Comparison of ENCODE assay signal across 8 cellular contexts in the genomic region with DNA sequence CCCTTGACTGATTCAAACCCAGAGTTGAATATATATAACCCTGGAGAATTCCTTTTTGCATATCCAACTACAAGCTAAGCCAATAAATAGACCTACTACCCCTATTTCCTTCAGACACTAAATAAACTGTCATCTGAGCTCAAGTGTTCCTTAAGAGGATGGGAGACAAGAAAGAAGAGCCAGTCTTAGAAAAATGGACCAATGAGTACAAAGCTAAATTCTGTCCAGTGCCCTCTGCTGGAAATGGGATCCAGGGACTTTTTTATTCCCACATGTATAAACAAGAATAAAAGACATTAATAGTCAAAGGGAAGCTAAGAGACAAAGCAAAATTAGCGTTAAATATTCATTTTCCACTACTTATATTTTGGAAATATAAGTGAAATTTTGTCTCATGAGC. TPM values are rescaled to one million over a fixed set of nuclear protein-coding genes. Genes with fewer than 3 reads are reported as not detected.
DNase-seq lines count a peak whose midpoint lies in the region; ATAC-seq and TF ChIP-seq lines count a peak whose summit lies in the region.

No MANE protein-coding gene starts in this region.

- peak overlapping the region; percentile 87 for H3K27ac Mint-ChIP-seq in CD8-positive, alpha-beta T cell
- peak overlapping the region; percentile 14 for H3K27ac Mint-ChIP-seq in MCF 10A (ENCODE audit: low read depth, unreplicated experiment)
- peak overlapping the region in 8 of 9 donors; percentile 76 to 100 (median 91) for H3K27ac Mint-ChIP-seq in naive thymus-derived CD4-positive, alpha-beta T cell

- intact Hi-C loops in CD8-positive, alpha-beta T cell (cut with DNase I, micrococcal nuclease) = loop anchor here (10.0 kb wide), 2 partner anchors 287 to 397 kb away; partner anchors contain the start of genes TRIM26 (in 1 of the 2) and TRIM39 (in 1 of the 2)
- intact Hi-C loops in MCF 10A (cut with micrococcal nuclease) = no loop called here
- intact Hi-C loops in naive thymus-derived CD4-positive, alpha-beta T cell (cut with micrococcal nuclease) = loop anchor here in 1 of 2 donors (10.0 kb wide), 1 partner anchor 273 kb away; the partner anchor contains the start of gene DDR1

- H3K4me1 Mint-ChIP-seq in CD8-positive, alpha-beta T cell (ENCODE audit: low read depth) = peaks cover 63% of the 10 kb centered on the region
- peaks cover 44% of the 10 kb centered on the region for H3K4me1 Mint-ChIP-seq in MCF 10A (ENCODE audit: insufficient read depth, unreplicated experiment)
- H3K4me1 Mint-ChIP-seq in naive thymus-derived CD4-positive, alpha-beta T cell = peaks cover 42 to 72% (median 68%) of the 10 kb centered on the region in 7 donors

- no peaks in the 10 kb centered on the region for H3K9me3 ChIP-seq in CD8-positive, alpha-beta T cell (ENCODE audit: low read length)
- no peaks in the 10 kb centered on the region for H3K9me3 ChIP-seq in naive thymus-derived CD4-positive, alpha-beta T cell (ENCODE audit: control insufficient read depth in 2 of 3, low read length in 3 of 3)

- H3K4me1 ChIP-seq in CD8-positive, alpha-beta T cell (ENCODE audit: insufficient read depth, low read length) = peaks cover 60% of the 10 kb centered on the region
- peaks cover 20 to 36% of the 10 kb centered on the region in 2 donors for H3K4me1 ChIP-seq in naive thymus-derived CD4-positive, alpha-beta T cell (ENCODE audit: control insufficient read depth in 2 of 2, insufficient read depth in 2 of 2, low read length in 2 of 2)

- CTCF ChIA-PET in CD8-positive, alpha-beta T cell (lab: Charles Lee) = interaction anchor here (0.6 to 4.3 kb wide), 13 partner anchors 14 to 130 kb away, joined by 3 to 25 read pairs (median 6); partner anchors contain the start of gene DHX16
- CTCF ChIA-PET in MCF 10A (lab: Yijun Ruan, JAX) = interaction anchor here (0.9 to 2.0 kb wide), 11 partner anchors 9 to 475 kb away, joined by 3 to 14 read pairs (median 4); partner anchors contain the start of genes DHX16 and MDC1
- CTCF ChIA-PET in naive thymus-derived CD4-positive, alpha-beta T cell (lab: Charles Lee) = interaction anchor here (0.6 to 2.3 kb wide), 6 partner anchors 16 to 130 kb away, joined by 3 to 15 read pairs (median 4); partner anchors contain the start of gene DHX16

- H3K27ac ChIP-seq in CD8-positive, alpha-beta T cell (ENCODE audit: low read depth, low read length) = no peak overlapping the region
- peak overlapping the region; percentile 93 for H3K27ac ChIP-seq in naive thymus-derived CD4-positive, alpha-beta T cell (ENCODE audit: low read depth, low read length)

- no peaks in the 10 kb centered on the region for H3K27me3 Mint-ChIP-seq in CD8-positive, alpha-beta T cell (ENCODE audit: low read depth)
- no peaks in the 10 kb centered on the region for H3K27me3 Mint-ChIP-seq in MCF 10A (ENCODE audit: insufficient read depth, unreplicated experiment)
- H3K27me3 Mint-ChIP-seq in naive thymus-derived CD4-positive, alpha-beta T cell = peaks cover 0 to 8% (median 0%) of the 10 kb centered on the region in 5 donors

- H3K27me3 ChIP-seq in CD8-positive, alpha-beta T cell (ENCODE audit: insufficient read depth, low read length) = no peaks in the 10 kb centered on the region
- no peaks in the 10 kb centered on the region for H3K27me3 ChIP-seq in naive thymus-derived CD4-positive, alpha-beta T cell (ENCODE audit: control insufficient read depth in 2 of 2, insufficient read depth in 2 of 2, low read length in 2 of 2)

- ATAC-seq in CD8-positive, alpha-beta T cell = no peak
- ATAC-seq in naive thymus-derived CD4-positive, alpha-beta T cell = no peak
- ATAC-seq in GM21576 (IDR thresholded peaks at IDR 0.05; ENCODE audit: unreplicated experiment) = no peak
- no peak for ATAC-seq in GM21423 (IDR thresholded peaks at IDR 0.05; ENCODE audit: unreplicated experiment)

- no peak overlapping the region for H3K4me3 Mint-ChIP-seq in CD8-positive, alpha-beta T cell
- no peak overlapping the region for H3K4me3 Mint-ChIP-seq in MCF 10A (ENCODE audit: unreplicated experiment)
- H3K4me3 Mint-ChIP-seq in naive thymus-derived CD4-positive, alpha-beta T cell = no peak overlapping the region

- TF ChIP-seq CTCF in CD8-positive, alpha-beta T cell (IDR thresholded peaks at IDR 0.05) = no peak
- TF ChIP-seq CTCF in MCF 10A (IDR thresholded peaks at IDR 0.05; ENCODE audit: unreplicated experiment) = peak; percentile 25

- H3K36me3 Mint-ChIP-seq in CD8-positive, alpha-beta T cell = peaks cover 56% of the 10 kb centered on the region
- H3K36me3 Mint-ChIP-seq in MCF 10A (ENCODE audit: insufficient read depth, unreplicated experiment) = peaks cover 80% of the 10 kb centered on the region
- H3K36me3 Mint-ChIP-seq in naive thymus-derived CD4-positive, alpha-beta T cell = peaks cover 24 to 55% (median 42%) of the 10 kb centered on the region in 5 donors

- no peak for DNase-seq in CD8-positive, alpha-beta T cell
- DNase-seq in LHCN-M2 (ENCODE audit: low read depth) (peak; percentile 63), MCF 10A (ENCODE audit: unreplicated experiment) (peak; percentile 40), KG1 (lab: John Stamatoyannopoulos, UW) (no peak), NCI-H2029 (lab: John Stamatoyannopoulos, UW) (no peak)
- DNase-seq in naive thymus-derived CD4-positive, alpha-beta T cell = no peak

- no TSS peak for BruUV-seq in MCF 10A (replicated peaks; lab: Mats Ljungman, UMichigan)

- POLR2A ChIA-PET in CD8-positive, alpha-beta T cell (lab: Charles Lee) = interaction anchor here (1.0 to 4.8 kb wide), 7 partner anchors 7 to 131 kb away, joined by 3 to 100 read pairs (median 32); partner anchors contain the start of gene ABCF1
- POLR2A ChIA-PET in MCF 10A (lab: Yijun Ruan, JAX) = interaction anchor here (0.6 to 4.8 kb wide), 18 partner anchors 13 to 266 kb away, joined by 3 to 107 read pairs (median 4); partner anchors contain the start of genes ABCF1, C6orf136, DHX16 and FLOT1
- POLR2A ChIA-PET in naive thymus-derived CD4-positive, alpha-beta T cell (lab: Charles Lee) = interaction anchor here (0.6 to 4.8 kb wide), 14 partner anchors 10 to 142 kb away, joined by 3 to 189 read pairs (median 4); partner anchors contain the start of genes ABCF1, GNL1, PRR3 and TUBB

- peaks cover 28% of the 10 kb centered on the region for H3K36me3 ChIP-seq in CD8-positive, alpha-beta T cell (ENCODE audit: insufficient read depth, low read length)
- H3K36me3 ChIP-seq in naive thymus-derived CD4-positive, alpha-beta T cell (ENCODE audit: control insufficient read depth in 2 of 3, insufficient read depth in 3 of 3, low read length in 3 of 3) = peaks cover 17 to 37% (median 20%) of the 10 kb centered on the region in 3 experiments

- H3K9me3 Mint-ChIP-seq in CD8-positive, alpha-beta T cell = no peaks in the 10 kb centered on the region
- H3K9me3 Mint-ChIP-seq in MCF 10A (ENCODE audit: unreplicated experiment) = no peaks in the 10 kb centered on the region
- H3K9me3 Mint-ChIP-seq in naive thymus-derived CD4-positive, alpha-beta T cell = peaks cover 0 to 21% (median 0%) of the 10 kb centered on the region in 11 donors

- no peak overlapping the region for H3K4me3 ChIP-seq in CD8-positive, alpha-beta T cell (ENCODE audit: low read depth, low read length)
- no peak overlapping the region for H3K4me3 ChIP-seq in naive thymus-derived CD4-positive, alpha-beta T cell (ENCODE audit: low read length)

RNA-seq across cellular contexts. Expression of gene PPP1R10, which starts 4.8 kb away (rescaled TPM):
- 10 to 100 TPM; 85.5 to 95.4 TPM for total RNA-seq in CD8-positive, alpha-beta T cell
- total RNA-seq in LHCN-M2 (2014; rRNA removed) = 37.9 and 43.9 TPM in 2 replicates
- 17.7 TPM for polyA plus RNA-seq in LHCN-M2 (2012)
- total RNA-seq in MCF 10A (2022) = 103 and 209 TPM in 2 replicates
- total RNA-seq in naive thymus-derived CD4-positive, alpha-beta T cell = 100 to 1,000 TPM; 108 to 286 (median 146) TPM
- 10 to 100 TPM; 21.6 to 23.6 TPM for polyA plus RNA-seq in naive thymus-derived CD4-positive, alpha-beta T cell

RNA-seq across cellular contexts. Expression of gene MRPS18B, which starts 5.4 kb away (rescaled TPM):
- 10 to 100 TPM; 13.5 to 16.4 TPM for total RNA-seq in CD8-positive, alpha-beta T cell
- 56.5 and 67.9 TPM in 2 replicates for total RNA-seq in LHCN-M2 (2014; rRNA removed)
- 63.8 TPM for polyA plus RNA-seq in LHCN-M2 (2012)
- 120 and 127 TPM in 2 replicates for total RNA-seq in MCF 10A (2022)
- total RNA-seq in naive thymus-derived CD4-positive, alpha-beta T cell = 10 to 100 TPM; 20.4 to 51.2 (median 47.7) TPM
- 100 to 1,000 TPM; 145 to 169 TPM for polyA plus RNA-seq in naive thymus-derived CD4-positive, alpha-beta T cell

RNA-seq across cellular contexts. Expression of gene ATAT1, which starts 14.5 kb away (rescaled TPM):
- 1 to 10 TPM; 4.2 to 6.8 TPM for total RNA-seq in CD8-positive, alpha-beta T cell
- 6.0 and 6.5 TPM in 2 replicates for total RNA-seq in LHCN-M2 (2014; rRNA removed)
- polyA plus RNA-seq in LHCN-M2 (2012) = 14.7 TPM
- total RNA-seq in MCF 10A (2022) = 6.4 and 8.6 TPM in 2 replicates
- total RNA-seq in naive thymus-derived CD4-positive, alpha-beta T cell = 10 to 100 TPM in 2 of 5 experiments, 1 to 10 TPM in 3; 7.0 to 12.0 (median 9.5) TPM
- 1 to 10 TPM; 1.3 to 1.9 TPM for polyA plus RNA-seq in naive thymus-derived CD4-positive, alpha-beta T cell

RNA-seq across cellular contexts. Expression of gene C6orf136, which starts 34.7 kb away (rescaled TPM):
- 10 to 100 TPM; 31.4 to 36.0 TPM for total RNA-seq in CD8-positive, alpha-beta T cell
- total RNA-seq in LHCN-M2 (2014; rRNA removed) = 3.2 and 7.2 TPM in 2 replicates
- 9.1 TPM for polyA plus RNA-seq in LHCN-M2 (2012)
- 10.3 and 15.7 TPM in 2 replicates for total RNA-seq in MCF 10A (2022)
- total RNA-seq in naive thymus-derived CD4-positive, alpha-beta T cell = 10 to 100 TPM; 23.7 to 38.0 (median 32.1) TPM
- polyA plus RNA-seq in naive thymus-derived CD4-positive, alpha-beta T cell = 10 to 100 TPM; 12.3 to 22.5 TPM

RNA-seq across cellular contexts. Expression of gene ABCF1, which starts 41.0 kb away (rescaled TPM):
- total RNA-seq in CD8-positive, alpha-beta T cell = 100 to 1,000 TPM; 121 to 130 TPM
- total RNA-seq in LHCN-M2 (2014; rRNA removed) = 46.6 and 69.5 TPM in 2 replicates
- polyA plus RNA-seq in LHCN-M2 (2012) = 58.3 TPM
- 58.0 and 63.9 TPM in 2 replicates for total RNA-seq in MCF 10A (2022)
- 100 to 1,000 TPM in 1 of 5 experiments, 10 to 100 TPM in 4; 65.1 to 116 (median 86.6) TPM for total RNA-seq in naive thymus-derived CD4-positive, alpha-beta T cell
- 10 to 100 TPM; 25.2 to 45.5 TPM for polyA plus RNA-seq in naive thymus-derived CD4-positive, alpha-beta T cell

Comparison
In these comparisons a context has a peak if more than half of its experiments do, and no peak if none do; other contexts are left out.
1. DNase-seq: peak in LHCN-M2 (single experiment) and MCF 10A (single experiment); none in CD8-positive, alpha-beta T cell (0 of 7), naive thymus-derived CD4-positive, alpha-beta T cell (0 of 9), KG1 (single experiment) and NCI-H2029 (single experiment).
2. H3K27ac Mint-ChIP-seq: peak in every context shown above with its lines; median percentile 91 in naive thymus-derived CD4-positive, alpha-beta T cell; 87 in CD8-positive, alpha-beta T cell; 14 in MCF 10A.